In genomic region chr3:16374047-16375019, GRCh38 we compare ENCODE assay signal across 1 cellular context.
TF ChIP-seq lines count a peak whose summit lies in the region.

No MANE protein-coding gene starts in this region.

TF ChIP-seq in WTC11, 78 proteins besides CTCF, POLR2A, EP300 and RAD21 (continued from another document):
- TF ChIP-seq ARID4B (CRISPR knock-in tag; IDR thresholded peaks at IDR 0.05; ENCODE audit: borderline replicate concordance) (no peak), KAT7 (CRISPR knock-in tag; IDR thresholded peaks at IDR 0.05; ENCODE audit: borderline replicate concordance) (no peak), ZNF219 (CRISPR knock-in tag; IDR thresholded peaks at IDR 0.05; ENCODE audit: borderline replicate concordance) (no peak), STAT6 (CRISPR knock-in tag; conservative IDR thresholded peaks at IDR 0.05; ENCODE audit: low read depth) (no peak), ELF4 (CRISPR knock-in tag; IDR thresholded peaks at IDR 0.05; ENCODE audit: low read depth) (no peak), NR3C1 (CRISPR knock-in tag; conservative IDR thresholded peaks at IDR 0.05; ENCODE audit: low read depth) (no peak)
TF ChIP-seq in WTC11: peak in this region for 0.
